Comparison of ENCODE assay signal across 21 cellular contexts in genomic region chr11:35676611-35676965, GRCh38. TPM values are rescaled to one million over a fixed set of nuclear protein-coding genes. Genes with fewer than 3 reads are reported as not detected.
A peak's percentile ranks its signal among the peaks of the same experiment; 100 is the strongest.
DNase-seq lines count a peak whose midpoint lies in the region; ATAC-seq, FAIRE-seq and TF ChIP-seq lines count a peak whose summit lies in the region.
"Had no signal": no experiment of that assay in that cellular context is flagged by ENCODE, and none has a peak within 500 bp of the region (broad histone marks: within the 10 kb centered on the region; RNA-seq: fewer than 3 reads in every experiment).

No MANE protein-coding gene starts in this region.

- ATAC-seq in heart left ventricle, result peak in 3 of 4 donors; percentile 19 to 31 (median 25)
- peak; percentile 57 for ATAC-seq in left lobe of liver

- peaks cover 0 to 65% (median 42%) of the 10 kb centered on the region in 12 donors for H3K4me1 ChIP-seq in heart left ventricle
- H3K4me1 ChIP-seq in KMS-11 (ENCODE audit: low read depth, poor library complexity, severe bottlenecking), result peaks cover 37% of the 10 kb centered on the region
- peaks cover 4% of the 10 kb centered on the region for H3K4me1 ChIP-seq in stomach smooth muscle (ENCODE audit: control insufficient read depth, insufficient read depth, low read length)

- no peak overlapping the region for H3K9ac ChIP-seq in KMS-11
- H3K9ac ChIP-seq in stomach smooth muscle (ENCODE audit: low read length in 2 of 2), result no peak overlapping the region

- H3K27ac ChIP-seq in heart left ventricle, result peak overlapping the region in 10 of 12 donors; percentile 17 to 52 (median 24)
- H3K27ac ChIP-seq in KMS-11, result no peak overlapping the region
- peak overlapping the region; percentile 3 for H3K27ac ChIP-seq in stomach smooth muscle (ENCODE audit: low read length)
- no peak overlapping the region for H3K27ac ChIP-seq in substantia nigra (ENCODE audit: low read depth, low read length, poor library complexity, severe bottlenecking)
- H3K27ac ChIP-seq: suprapubic skin had no signal

- H3K4me3 ChIP-seq in heart left ventricle, result no peak overlapping the region
- H3K4me3 ChIP-seq in KMS-11 (IDR thresholded peaks at IDR 0.05; ENCODE audit: insufficient read depth, low read depth, low read length), result no peak overlapping the region
- peak overlapping the region in 1 of 2 donors; percentile 4 for H3K4me3 ChIP-seq in stomach smooth muscle (ENCODE audit: low read length in 2 of 2)
- H3K4me3 ChIP-seq: esophagus muscularis mucosa, suprapubic skin had no signal

- H4K20me1 ChIP-seq in KMS-11 (ENCODE audit: insufficient read depth), result 0 out of 2 replicates have a peak, but pooled peaks cover 3% of the 10 kb centered on the region

- H3K27me3 ChIP-seq in heart left ventricle (no peaks in the 10 kb centered on the region), KMS-11 (ENCODE audit: insufficient read depth, low read depth) (no peaks in the 10 kb centered on the region), stomach smooth muscle (ENCODE audit: control insufficient read depth in 1 of 2, insufficient read depth in 2 of 2, low read length in 2 of 2) (no peaks in the 10 kb centered on the region)
- H3K27me3 ChIP-seq: esophagus muscularis mucosa, suprapubic skin had no signal

- intact Hi-C loops in heart left ventricle (cut with DNase I) (no loop called here), cardiac septum (cut with DNase I) (no loop called here)

- H3K4me2 ChIP-seq in KMS-11, result peak overlapping the region; percentile 3; the same call in 1 of the 2 replicates

- WGBS in heart left ventricle, 4 donors, result 34 to 46% (median 40%) methylated on average over 1 of the region's 1 CpG

- TF ChIP-seq POLR2A in heart left ventricle (IDR thresholded peaks at IDR 0.05), result no peak

- no peak for TF ChIP-seq CTCF in heart left ventricle (IDR thresholded peaks at IDR 0.05)
- no peak for TF ChIP-seq CTCF in KMS-11 (conservative IDR thresholded peaks at IDR 0.05; ENCODE audit: low read depth, low read length)
- TF ChIP-seq CTCF in GM10266 (IDR thresholded peaks at IDR 0.05; ENCODE audit: control insufficient read depth, insufficient read depth, low read depth, missing control alignments), result no peak

- DNase-seq in heart left ventricle (no peak), cardiac septum (ENCODE audit: low spot score) (no peak), left lobe of liver (ENCODE audit: low spot score) (no peak), substantia nigra (lab: John Stamatoyannopoulos, UW) (no peak), GM10266 (ENCODE audit: extremely low spot score) (no peak), urothelium cell line (ENCODE audit: low spot score) (no peak)
- DNase-seq: ACHN; activated CD4-positive, alpha-beta T cell treated with anti-CD3 and anti-CD28 coated beads, Interleukin-2, amount 10 ng/mL, durations not matched to agents 7 days and 5 days; CD4-positive, CD25-positive, alpha-beta regulatory T cell; cerebellar nuclear complex; DMS53; effector CD8-positive, alpha-beta T cell; NCI-H1092 treated with DMSO at 0.1 percent for 48 hours; NCI-H2107; NCI-H526; SHP77 treated with DMSO at 0.1 percent for 48 hours; stimulated activated CD4-positive, alpha-beta T cell treated with anti-CD3 and anti-CD28 coated beads, Interleukin-4, amount 100 ng/mL, for 24 hours had no signal

- H3K9me3 ChIP-seq in heart left ventricle (no peaks in the 10 kb centered on the region), stomach smooth muscle (ENCODE audit: control insufficient read depth in 2 of 2, low read length in 2 of 2) (no peaks in the 10 kb centered on the region)
- H3K9me3 ChIP-seq: esophagus muscularis mucosa, suprapubic skin had no signal

- H2AFZ ChIP-seq in KMS-11 (ENCODE audit: low read depth), result no peak overlapping the region

- FAIRE-seq in urothelium cell line (lab: Jason Lieb, UNC), result no peak

- H3K36me3 ChIP-seq in heart left ventricle (no peaks in the 10 kb centered on the region), KMS-11 (ENCODE audit: insufficient read depth) (no peaks in the 10 kb centered on the region), stomach smooth muscle (ENCODE audit: control insufficient read depth in 2 of 2, insufficient read depth in 2 of 2, low read length in 2 of 2) (no peaks in the 10 kb centered on the region)
- H3K36me3 ChIP-seq: esophagus muscularis mucosa, suprapubic skin had no signal

- peaks cover 19% of the 10 kb centered on the region; the same call in 1 of the 2 replicates for H3K79me2 ChIP-seq in KMS-11 (ENCODE audit: insufficient read depth, low read depth)

RNA-seq across cellular contexts. Expression of gene TRIM44, which starts 14.0 kb away (rescaled TPM):
- total RNA-seq in heart left ventricle (10 to 100 TPM; 34.5 to 55.3 (median 48.0) TPM), cardiac septum (57.8 TPM), left lobe of liver (30.8 TPM)
- polyA plus RNA-seq in heart left ventricle, result 10 to 100 TPM in 1 of 2 donors, 1 to 10 TPM in 1; 7.9 to 26.7 TPM

RNA-seq across cellular contexts. Expression of gene FJX1, which starts 58.3 kb away (rescaled TPM):
- total RNA-seq in heart left ventricle (1 to 10 TPM in 8 of 9 donors, under 1 TPM in 1; 0.55 to 7.2 (median 2.3) TPM), cardiac septum (3.6 TPM), left lobe of liver (0.73 TPM)
- polyA plus RNA-seq in heart left ventricle, result 1 to 10 TPM in 1 of 2 donors, under 1 TPM in 1; 0.61 to 3.3 TPM
- total RNA-seq: CD4-positive, CD25-positive, alpha-beta regulatory T cell had no signal
- polyA plus RNA-seq: CD4-positive, CD25-positive, alpha-beta regulatory T cell had no signal

Comparison
In these comparisons a context has a peak if more than half of its experiments do, and no peak if none do; other contexts are left out.
1. H3K27ac ChIP-seq: peak in heart left ventricle (10 of 12) and stomach smooth muscle (single experiment); none in KMS-11 (single experiment) and substantia nigra (single experiment).